10 cellular contexts compared by ENCODE assay signal in the genomic region with DNA sequence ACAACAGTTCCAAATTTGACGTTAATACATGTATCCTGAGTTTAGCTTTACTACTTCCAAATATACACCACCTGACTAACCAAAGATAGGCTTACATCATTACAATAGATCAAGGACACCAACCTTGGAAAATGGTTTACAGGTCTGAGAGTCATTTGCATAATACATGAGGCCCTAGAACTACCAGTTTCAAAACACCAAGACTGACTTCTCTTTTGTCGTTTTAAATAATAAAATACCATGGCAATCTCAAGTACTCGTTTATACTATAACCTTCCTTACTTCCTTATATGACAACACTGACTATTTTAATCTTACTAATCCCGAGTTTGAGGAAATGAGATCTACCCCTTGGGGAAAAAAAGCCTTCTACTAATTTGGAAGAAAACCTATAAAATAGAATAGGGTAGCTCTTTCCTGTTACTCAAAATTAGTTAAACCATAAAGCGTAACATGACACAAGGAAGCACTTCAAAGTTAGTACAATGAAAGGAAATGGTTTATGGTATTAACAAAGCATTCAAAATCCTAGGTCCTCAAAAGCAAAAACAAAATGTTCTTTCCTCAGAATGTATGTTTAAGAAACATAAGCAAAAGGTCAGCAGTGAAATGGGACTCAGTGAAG. TPM values are rescaled to one million over a fixed set of nuclear protein-coding genes. Genes with fewer than 3 reads are reported as not detected.
DNase-seq lines count a peak whose midpoint lies in the region; ATAC-seq and TF ChIP-seq lines count a peak whose summit lies in the region.
"Had no signal": no experiment of that assay in that cellular context is flagged by ENCODE, and none has a peak within 500 bp of the region (broad histone marks: within the 10 kb centered on the region; RNA-seq: fewer than 3 reads in every experiment).

No MANE protein-coding gene starts in this region.

- H3K27ac Mint-ChIP-seq in activated naive CD8-positive, alpha-beta T cell treated with anti-CD3 and anti-CD28 coated beads, Interleukin-2, amount 50 U/mL, for 24 hours: peak overlapping the region; percentile 6
- no peak overlapping the region for H3K27ac Mint-ChIP-seq in activated CD4-positive, alpha-beta T cell treated with anti-CD3 and anti-CD28 coated beads for 36 hours

- no peak for TF ChIP-seq CTCF in GM10248 (IDR thresholded peaks at IDR 0.05; ENCODE audit: control extremely low read depth, extremely low read depth, low read depth, missing control alignments)

- H3K27me3 Mint-ChIP-seq in activated naive CD8-positive, alpha-beta T cell treated with anti-CD3 and anti-CD28 coated beads, Interleukin-2, amount 50 U/mL, for 24 hours: no peaks in the 10 kb centered on the region
- H3K27me3 Mint-ChIP-seq in activated CD4-positive, alpha-beta T cell treated with anti-CD3 and anti-CD28 coated beads for 36 hours: no peaks in the 10 kb centered on the region

- intact Hi-C loops in activated CD4-positive, alpha-beta T cell treated with anti-CD3 and anti-CD28 coated beads for 36 hours (cut with DNase I, micrococcal nuclease): no loop called here

- H3K4me1 Mint-ChIP-seq in activated naive CD8-positive, alpha-beta T cell treated with anti-CD3 and anti-CD28 coated beads, Interleukin-2, amount 50 U/mL, for 24 hours: peaks cover 13% of the 10 kb centered on the region
- peaks cover 15% of the 10 kb centered on the region for H3K4me1 Mint-ChIP-seq in activated CD4-positive, alpha-beta T cell treated with anti-CD3 and anti-CD28 coated beads for 36 hours

- CTCF ChIA-PET in GM10248 (lab: Yijun Ruan, JAX): interaction anchor here (0.7 to 3.5 kb wide), 8 partner anchors 9 to 45 kb away, joined by 3 to 13 read pairs (median 4); a partner anchor contains a TSS
- CTCF ChIA-PET in activated CD4-positive, alpha-beta T cell treated with anti-CD3 and anti-CD28 coated beads for 36 hours (lab: Charles Lee): interaction anchor here (1.6 to 2.0 kb wide), 3 partner anchors 16 to 45 kb away, joined by 4 to 9 read pairs (median 5); no protein-coding TSS in a partner anchor

- POLR2A ChIA-PET in GM10248 (lab: Yijun Ruan, JAX): no interaction called here
- POLR2A ChIA-PET in activated CD4-positive, alpha-beta T cell treated with anti-CD3 and anti-CD28 coated beads for 36 hours (lab: Charles Lee): no interaction called here

- TF ChIP-seq POLR2A in erythroblast (IDR thresholded peaks at IDR 0.05; ENCODE audit: low read length): no peak

- H3K4me3 Mint-ChIP-seq in activated naive CD8-positive, alpha-beta T cell treated with anti-CD3 and anti-CD28 coated beads, Interleukin-2, amount 50 U/mL, for 24 hours: no peak overlapping the region
- no peak overlapping the region for H3K4me3 Mint-ChIP-seq in activated CD4-positive, alpha-beta T cell treated with anti-CD3 and anti-CD28 coated beads for 36 hours

- H3K9me3 Mint-ChIP-seq in activated naive CD8-positive, alpha-beta T cell treated with anti-CD3 and anti-CD28 coated beads, Interleukin-2, amount 50 U/mL, for 24 hours: no peaks in the 10 kb centered on the region
- H3K9me3 Mint-ChIP-seq in activated CD4-positive, alpha-beta T cell treated with anti-CD3 and anti-CD28 coated beads for 36 hours (ENCODE audit: low read depth): no peaks in the 10 kb centered on the region

- H3K36me3 Mint-ChIP-seq in activated naive CD8-positive, alpha-beta T cell treated with anti-CD3 and anti-CD28 coated beads, Interleukin-2, amount 50 U/mL, for 24 hours (ENCODE audit: low read depth): peaks cover 53% of the 10 kb centered on the region
- peaks cover 36% of the 10 kb centered on the region for H3K36me3 Mint-ChIP-seq in activated CD4-positive, alpha-beta T cell treated with anti-CD3 and anti-CD28 coated beads for 36 hours (ENCODE audit: low read depth)

- ATAC-seq in GM21390 (IDR thresholded peaks at IDR 0.05; ENCODE audit: unreplicated experiment): peak; percentile 95
- peak; percentile 88 for ATAC-seq in HG03280 (IDR thresholded peaks at IDR 0.05; ENCODE audit: unreplicated experiment)
- no peak for ATAC-seq in activated naive CD8-positive, alpha-beta T cell treated with anti-CD3 and anti-CD28 coated beads, Interleukin-2, amount 50 U/mL, for 24 hours
- ATAC-seq in activated CD4-positive, alpha-beta T cell treated with anti-CD3 and anti-CD28 coated beads for 36 hours: no peak

- DNase-seq in GM10248 (ENCODE audit: extremely low spot score): peak; percentile 22
- DNase-seq in activated naive CD8-positive, alpha-beta T cell treated with anti-CD3 and anti-CD28 coated beads, Interleukin-2, amount 50 U/mL, for 24 hours: no peak
- DNase-seq in erythroblast (lab: John Stamatoyannopoulos, UW): no peak
- no peak for DNase-seq in SKM-1 treated with dmso at 0.1 percent for 144 hours (lab: John Stamatoyannopoulos, UW; ENCODE audit: unreplicated experiment)
- no peak for DNase-seq in pons (ENCODE audit: low spot score)
- no peak for DNase-seq in activated CD4-positive, alpha-beta T cell treated with anti-CD3 and anti-CD28 coated beads for 36 hours
- DNase-seq: activated T-cell treated with anti-CD3 and anti-CD28 coated beads, Interleukin-2, amount 50 U/mL, for 1 hour; PC-9 had no signal

RNA-seq across cellular contexts. Expression of a gene that starts 42.1 kb away (rescaled TPM):
- 100 to 1,000 TPM in 1 of 2 experiments, 10 to 100 TPM in 1; 88.3 to 116 TPM for total RNA-seq in activated CD4-positive, alpha-beta T cell treated with anti-CD3 and anti-CD28 coated beads for 36 hours

RNA-seq across cellular contexts. Expression of a gene that starts 42.7 kb away (rescaled TPM):
- total RNA-seq in activated CD4-positive, alpha-beta T cell treated with anti-CD3 and anti-CD28 coated beads for 36 hours: 1 to 10 TPM; 4.6 to 4.7 TPM

Comparison
In these comparisons a context has a peak if more than half of its experiments do, and no peak if none do; other contexts are left out.
1. ATAC-seq: peak in GM21390 (single experiment) and HG03280 (single experiment); none in activated naive CD8-positive, alpha-beta T cell treated with anti-CD3 and anti-CD28 coated beads, Interleukin-2, amount 50 U/mL, for 24 hours (single experiment) and activated CD4-positive, alpha-beta T cell treated with anti-CD3 and anti-CD28 coated beads for 36 hours (single experiment).